7 cellular contexts compared by ENCODE assay signal in the genomic region with DNA sequence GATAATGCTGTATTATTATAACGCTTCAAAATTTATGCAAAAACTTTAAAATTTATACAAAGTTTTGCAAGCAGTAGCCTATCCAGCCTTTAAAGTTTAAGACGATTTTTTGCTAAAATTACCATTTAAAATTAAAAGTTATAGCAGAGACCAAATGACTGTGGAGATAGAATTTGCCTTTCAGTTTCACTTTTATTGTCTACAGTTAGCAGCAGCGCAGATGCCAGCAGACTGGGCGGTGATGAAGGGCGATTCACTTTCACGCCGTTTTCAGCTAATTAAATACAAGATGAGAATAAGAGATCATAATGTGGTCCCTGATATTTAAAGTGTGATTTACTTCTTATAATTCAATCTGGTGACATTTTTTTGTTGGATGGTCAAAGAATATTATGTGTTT.
A peak's percentile ranks its signal among the peaks of the same experiment; 100 is the strongest.
DNase-seq lines count a peak whose midpoint lies in the region; ATAC-seq and TF ChIP-seq lines count a peak whose summit lies in the region.

No MANE protein-coding gene starts in this region.

- DNase-seq in RKO (ENCODE audit: low spot score) (peak; percentile 72), T-helper 9 cell (no peak), lower leg skin (ENCODE audit: low spot score in 2 of 2) (no peak)
- no peak for DNase-seq in stimulated activated CD4-positive, alpha-beta T cell treated with anti-CD3 and anti-CD28 coated beads, Interleukin-12 subunit alpha, Interleukin-12 subunit beta, amount 100 ng/mL, for 4 hours

- TF ChIP-seq CTCF in lower leg skin (IDR thresholded peaks at IDR 0.05), result no peak

- intact Hi-C loops in lower leg skin (cut with DNase I; ENCODE audit: low total_unique reads), result no loop called here

- ATAC-seq in GM18867 (IDR thresholded peaks at IDR 0.05; ENCODE audit: unreplicated experiment), result peak; percentile 93
- ATAC-seq in HG02763 (IDR thresholded peaks at IDR 0.05; ENCODE audit: unreplicated experiment), result peak; percentile 77

- H3K4me3 ChIP-seq in mononuclear cell (ENCODE audit: low read length), result peak overlapping the region; percentile 1
- no peak overlapping the region for H3K4me3 ChIP-seq in lower leg skin (ENCODE audit: low read depth, poor library complexity, severe bottlenecking)

- no peak for TF ChIP-seq POLR2A in lower leg skin (IDR thresholded peaks at IDR 0.05)

- H3K27me3 ChIP-seq in mononuclear cell (ENCODE audit: insufficient read depth, low read length), result no peaks in the 10 kb centered on the region

- no peaks in the 10 kb centered on the region for H3K9me3 ChIP-seq in mononuclear cell (ENCODE audit: low read depth, low read length)

- H3K4me1 ChIP-seq in mononuclear cell (ENCODE audit: insufficient read depth, low read length), result no peaks in the 10 kb centered on the region

- WGBS in lower leg skin, 2 donors, result 48 to 51% methylated on average over 7 of the region's 7 CpGs
